In the genomic region with DNA sequence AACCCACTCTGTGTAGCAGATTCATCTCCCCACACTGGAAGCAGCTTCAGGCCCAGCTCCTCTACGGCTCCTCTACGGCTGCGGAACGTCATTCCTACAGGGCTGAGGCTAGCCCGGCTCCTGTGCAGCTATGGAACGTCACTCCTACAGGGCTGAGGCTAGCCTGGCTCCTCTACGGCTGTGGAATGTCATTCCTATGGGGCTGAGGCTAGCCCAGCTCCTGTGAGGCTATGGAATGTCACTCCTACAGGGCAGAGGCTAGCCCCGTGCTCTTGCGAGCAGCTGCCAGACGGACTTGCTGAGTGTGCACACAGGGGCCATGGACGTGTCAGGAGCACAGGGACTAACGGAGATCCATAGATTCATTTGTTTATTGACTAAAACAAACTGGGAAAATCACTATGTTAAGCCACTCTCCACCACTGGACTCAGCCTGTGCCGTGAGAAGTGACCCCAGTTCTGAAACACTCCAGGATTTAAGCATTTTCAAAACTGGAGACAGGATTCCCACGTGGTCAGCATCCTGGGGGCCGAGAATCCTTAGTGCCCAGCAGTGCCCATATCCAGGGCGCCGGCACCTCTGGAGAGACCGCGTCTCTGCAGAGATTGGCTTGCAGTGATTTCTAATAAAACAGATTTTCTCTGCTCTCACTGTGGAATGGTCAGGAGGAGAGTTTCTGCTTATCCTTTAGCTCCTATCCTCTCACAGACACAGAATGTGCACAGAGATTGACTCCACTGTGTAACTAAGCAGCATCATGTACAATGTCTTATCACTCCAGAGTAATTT, we compare ENCODE assay signal across 18 cellular contexts.
"Had no signal": no experiment of that assay in that cellular context is flagged by ENCODE, and none has a peak within 500 bp of the region (broad histone marks: within the 10 kb centered on the region; RNA-seq: fewer than 3 reads in every experiment).

No MANE protein-coding gene starts in this region.

- DNase-seq: colonic mucosa; dermis blood vessel endothelial cell; effector CD4-positive, alpha-beta T cell; foreskin melanocyte; heart left ventricle; hippocampal formation; left colon; natural killer cell; psoas muscle; retina; right lobe of liver; stimulated activated CD4-positive, alpha-beta T cell treated with anti-CD3 and anti-CD28 coated beads, Interleukin-4, amount 100 ng/mL, for 1 hour; stimulated activated CD8-positive, alpha-beta memory T cell treated with anti-CD3 and anti-CD28 coated beads, Interleukin-4, amount 100 ng/mL, for 48 hours; stimulated activated naive CD8-positive, alpha-beta T cell treated with anti-CD3 and anti-CD28 coated beads, Interleukin-15, Interleukin-2, amounts not matched to agents 100 U/mL and 50 U/mL, for 24 hours; thyroid gland had no signal

- H3K4me3 Mint-ChIP-seq: natural killer cell; stimulated activated effector memory CD8-positive, alpha-beta T cell treated with anti-CD3 and anti-CD28 coated beads, Interleukin-12 subunit alpha, Interleukin-12 subunit beta, amount 100 ng/mL, for 72 hours; type B pancreatic cell had no signal

- H3K4me1 Mint-ChIP-seq: natural killer cell; stimulated activated effector memory CD8-positive, alpha-beta T cell treated with anti-CD3 and anti-CD28 coated beads, Interleukin-12 subunit alpha, Interleukin-12 subunit beta, amount 100 ng/mL, for 72 hours had no signal

- H3K27ac Mint-ChIP-seq: natural killer cell; stimulated activated effector memory CD8-positive, alpha-beta T cell treated with anti-CD3 and anti-CD28 coated beads, Interleukin-12 subunit alpha, Interleukin-12 subunit beta, amount 100 ng/mL, for 72 hours; type B pancreatic cell had no signal

- H3K36me3 Mint-ChIP-seq: natural killer cell; stimulated activated effector memory CD8-positive, alpha-beta T cell treated with anti-CD3 and anti-CD28 coated beads, Interleukin-12 subunit alpha, Interleukin-12 subunit beta, amount 100 ng/mL, for 72 hours; type B pancreatic cell had no signal

- ATAC-seq: heart left ventricle; left colon; natural killer cell; psoas muscle; right lobe of liver; stimulated activated effector memory CD8-positive, alpha-beta T cell treated with anti-CD3 and anti-CD28 coated beads, Interleukin-12 subunit alpha, Interleukin-12 subunit beta, amount 100 ng/mL, for 72 hours; stimulated activated naive CD8-positive, alpha-beta T cell treated with anti-CD3 and anti-CD28 coated beads, Interleukin-15, Interleukin-2, amounts not matched to agents 100 U/mL and 50 U/mL, for 24 hours had no signal

- FAIRE-seq: urothelium cell line had no signal

- H3K9me3 Mint-ChIP-seq: natural killer cell; stimulated activated effector memory CD8-positive, alpha-beta T cell treated with anti-CD3 and anti-CD28 coated beads, Interleukin-12 subunit alpha, Interleukin-12 subunit beta, amount 100 ng/mL, for 72 hours; type B pancreatic cell had no signal
